Comparison of ENCODE assay signal across 8 cellular contexts in the genomic region with DNA sequence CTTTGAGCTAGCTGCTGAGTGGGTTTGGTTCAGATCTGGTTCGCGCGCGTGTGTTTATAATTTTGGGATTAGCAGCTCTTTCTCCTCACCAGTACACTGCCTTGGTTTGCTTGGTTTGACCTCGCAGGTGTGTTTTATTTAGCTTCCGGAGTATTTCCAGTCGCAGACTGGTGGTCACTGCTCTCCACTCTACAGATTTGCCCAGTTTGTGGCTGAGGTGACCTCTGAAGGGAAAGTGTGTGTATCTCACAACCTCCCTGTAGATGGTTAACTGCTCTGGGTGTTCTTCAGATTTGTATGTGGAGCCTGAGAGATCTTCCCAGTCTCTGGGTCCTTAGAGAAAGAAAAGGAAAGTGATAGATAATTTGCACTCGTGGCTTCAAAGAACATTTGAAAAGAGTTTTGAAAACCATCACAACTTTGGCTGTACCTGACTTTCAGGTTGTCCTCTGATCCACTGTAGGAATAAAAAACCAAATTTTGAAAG. TPM values are rescaled to one million over a fixed set of nuclear protein-coding genes. Genes with fewer than 3 reads are reported as not detected.
A peak's percentile ranks its signal among the peaks of the same experiment; 100 is the strongest.
DNase-seq lines count a peak whose midpoint lies in the region; ATAC-seq, FAIRE-seq and TF ChIP-seq lines count a peak whose summit lies in the region.

No MANE protein-coding gene starts in this region.

- H3K36me3 ChIP-seq in astrocyte (ENCODE audit: insufficient read depth, low read length) (no peaks in the 10 kb centered on the region), left lung (no peaks in the 10 kb centered on the region), thymus (ENCODE audit: control insufficient read depth, insufficient read depth) (no peaks in the 10 kb centered on the region)

- peak overlapping the region; percentile 94 for H3K4me3 ChIP-seq in astrocyte (ENCODE audit: insufficient read depth, low read depth, low read length)
- peak overlapping the region; percentile 88 to 93 for H3K4me3 ChIP-seq in left lung
- peak overlapping the region; percentile 63 for H3K4me3 ChIP-seq in thymus (ENCODE audit: low read length)

- ATAC-seq in left lung = peak; percentile 0

- H3K36me3 Mint-ChIP-seq in astrocyte (ENCODE audit: low read depth, unreplicated experiment) = no peaks in the 10 kb centered on the region

- H3K27me3 Mint-ChIP-seq in astrocyte (ENCODE audit: low read depth, unreplicated experiment) = no peaks in the 10 kb centered on the region

- intact Hi-C loops in left lung (cut with DNase I) = no loop called here

- FAIRE-seq in astrocyte (lab: Jason Lieb, UNC) = no peak

- peak overlapping the region; percentile 100 for H3K4me3 Mint-ChIP-seq in astrocyte (ENCODE audit: unreplicated experiment)

- H2AFZ ChIP-seq in astrocyte (ENCODE audit: low read depth, low read length) = peak overlapping the region; percentile 84

- peak overlapping the region; percentile 88 for H3K9ac ChIP-seq in astrocyte (ENCODE audit: low read length)

- H3K27me3 ChIP-seq in astrocyte (ENCODE audit: insufficient read depth, low read length) (no peaks in the 10 kb centered on the region), left lung (peaks cover 0 to 7% of the 10 kb centered on the region in 2 donors), thymus (ENCODE audit: control insufficient read depth, insufficient read depth) (peaks cover 19% of the 10 kb centered on the region)

- no peaks in the 10 kb centered on the region for H3K9me3 ChIP-seq in astrocyte (ENCODE audit: insufficient read depth, low read depth, low read length)
- no peaks in the 10 kb centered on the region for H3K9me3 ChIP-seq in left lung
- no peaks in the 10 kb centered on the region for H3K9me3 ChIP-seq in thymus (ENCODE audit: control insufficient read depth)

- H3K4me1 Mint-ChIP-seq in astrocyte (ENCODE audit: low read depth, unreplicated experiment) = peaks cover 16% of the 10 kb centered on the region

- peaks cover 4% of the 10 kb centered on the region for H3K4me1 ChIP-seq in astrocyte (ENCODE audit: insufficient read depth, low read length)
- peaks cover 10 to 56% of the 10 kb centered on the region in 2 donors for H3K4me1 ChIP-seq in left lung
- peaks cover 11% of the 10 kb centered on the region for H3K4me1 ChIP-seq in thymus (ENCODE audit: control insufficient read depth, insufficient read depth, low read length)

- TF ChIP-seq CTCF in astrocyte (IDR thresholded peaks at IDR 0.05; ENCODE audit: insufficient read depth, low read depth, low read length) (no peak), left lung (IDR thresholded peaks at IDR 0.05) (no peak)

- peak overlapping the region; percentile 77 for H3K27ac Mint-ChIP-seq in astrocyte (ENCODE audit: unreplicated experiment)

- DNase-seq in DMS53 (lab: John Stamatoyannopoulos, UW) = peak; percentile 70
- peak; percentile 47 for DNase-seq in HuH-7.5 (ENCODE audit: low spot score)
- DNase-seq in astrocyte (ENCODE audit: low read depth) = no peak
- no peak for DNase-seq in left lung
- no peak for DNase-seq in NCI-H446 (lab: John Stamatoyannopoulos, UW)
- no peak for DNase-seq in SKM-1 (lab: John Stamatoyannopoulos, UW; ENCODE audit: unreplicated experiment)
- no peak for DNase-seq in putamen (ENCODE audit: low spot score)

- WGBS in thymus = under 1% methylated on average over 8 of the region's 8 CpGs

- peaks cover 14% of the 10 kb centered on the region for H4K20me1 ChIP-seq in astrocyte (ENCODE audit: insufficient read depth, low read length)

- H3K79me2 ChIP-seq in astrocyte (ENCODE audit: insufficient read depth, low read length) = peaks cover 72% of the 10 kb centered on the region

- H3K4me2 ChIP-seq in astrocyte (ENCODE audit: low read length) = peak overlapping the region; percentile 93

- no peaks in the 10 kb centered on the region for H3K9me3 Mint-ChIP-seq in astrocyte (ENCODE audit: unreplicated experiment)

- H3K27ac ChIP-seq in astrocyte (ENCODE audit: low read depth, low read length) (peak overlapping the region; percentile 68), left lung (peak overlapping the region; percentile 73 to 92), thymus (ENCODE audit: low read depth) (no peak overlapping the region)

RNA-seq across cellular contexts. Expression of gene ZNF277, which starts 0.7 kb away (rescaled TPM):
- total RNA-seq in astrocyte (22.9 and 23.0 TPM in 2 replicates), left lung (10 to 100 TPM; 19.8 to 29.8 TPM)
- 29.7 TPM for polyA plus RNA-seq in thymus

RNA-seq across cellular contexts. Expression of gene DOCK4, which starts 0.9 kb away (rescaled TPM):
- total RNA-seq in astrocyte = 31.4 and 32.2 TPM in 2 replicates
- total RNA-seq in left lung = 10 to 100 TPM; 38.9 to 63.6 TPM
- 4.7 TPM for polyA plus RNA-seq in thymus

Comparison
In these comparisons a context has a peak if more than half of its experiments do, and no peak if none do; other contexts are left out.
1. DNase-seq: peak in DMS53 (single experiment) and HuH-7.5 (single experiment); none in astrocyte (single experiment), left lung (0 of 2), NCI-H446 (0 of 2), SKM-1 (single experiment) and putamen (single experiment).
2. Peak in every context shown above with its lines, with median percentiles within 50 percentile points of each other: H3K4me3 ChIP-seq.